Comparison of ENCODE assay signal across 8 cellular contexts in genomic region chr1:28371011-28371378, GRCh38. TPM values are rescaled to one million over a fixed set of nuclear protein-coding genes. Genes with fewer than 3 reads are reported as not detected.
DNase-seq lines count a peak whose midpoint lies in the region; ATAC-seq and TF ChIP-seq lines count a peak whose summit lies in the region.

No MANE protein-coding gene starts in this region.

- TF ChIP-seq CTCF in DND-41 (IDR thresholded peaks at IDR 0.05; ENCODE audit: borderline replicate concordance, extremely low read depth, low read length, poor library complexity, severe bottlenecking) (no peak), osteoblast (IDR thresholded peaks at IDR 0.05; ENCODE audit: extremely low read depth, low read depth, low read length) (no peak), thyroid gland (IDR thresholded peaks at IDR 0.05) (no peak)

- no peak for DNase-seq in DND-41
- DNase-seq in NT2/D1 (ENCODE audit: low read depth, low spot score), result no peak
- DNase-seq in effector memory CD8-positive, alpha-beta T cell, result no peak
- no peak for DNase-seq in osteoblast (ENCODE audit: insufficient read length, low spot score, missing footprints)
- DNase-seq in NCI-H146 (lab: John Stamatoyannopoulos, UW), result no peak
- no peak for DNase-seq in thyroid gland

- no peaks in the 10 kb centered on the region for H3K27me3 Mint-ChIP-seq in effector memory CD8-positive, alpha-beta T cell

- H3K4me1 ChIP-seq in DND-41 (ENCODE audit: insufficient read depth, low read length), result peaks cover 34% of the 10 kb centered on the region
- H3K4me1 ChIP-seq in NT2/D1 (ENCODE audit: insufficient read depth, insufficient read length), result no peaks in the 10 kb centered on the region
- H3K4me1 ChIP-seq in osteoblast (ENCODE audit: insufficient read depth, low read length), result peaks cover 27% of the 10 kb centered on the region
- peaks cover 10% of the 10 kb centered on the region in 2 donors for H3K4me1 ChIP-seq in thyroid gland

- no peaks in the 10 kb centered on the region for H3K9me3 Mint-ChIP-seq in effector memory CD8-positive, alpha-beta T cell

- H3K9ac ChIP-seq in DND-41 (ENCODE audit: low read depth, low read length), result peak overlapping the region; percentile 98
- peak overlapping the region; percentile 97 for H3K9ac ChIP-seq in NT2/D1 (ENCODE audit: insufficient read length, low read depth)

- H4K20me1 ChIP-seq in DND-41 (ENCODE audit: insufficient read depth, low read length) (no peaks in the 10 kb centered on the region), osteoblast (ENCODE audit: insufficient read depth, low read length) (peaks cover 2% of the 10 kb centered on the region)

- ATAC-seq in DND-41 (ENCODE audit: insufficient read depth, low read depth) (no peak), HG03108 (IDR thresholded peaks at IDR 0.05; ENCODE audit: unreplicated experiment) (no peak), GM21381 (IDR thresholded peaks at IDR 0.05; ENCODE audit: unreplicated experiment) (no peak)
- no peak for ATAC-seq in effector memory CD8-positive, alpha-beta T cell (replicated peaks)

- peaks cover 25 to 50% of the 10 kb centered on the region in 2 donors for H3K4me1 Mint-ChIP-seq in effector memory CD8-positive, alpha-beta T cell (ENCODE audit: low read depth in 2 of 2)

- peak overlapping the region; percentile 93 for H3K4me3 Mint-ChIP-seq in effector memory CD8-positive, alpha-beta T cell

- H2AFZ ChIP-seq in DND-41 (ENCODE audit: low read depth, low read length) (no peak overlapping the region), osteoblast (ENCODE audit: low read length) (no peak overlapping the region)

- H3K9me3 ChIP-seq in DND-41 (ENCODE audit: insufficient read depth, low read length, severe bottlenecking) (no peaks in the 10 kb centered on the region), NT2/D1 (ENCODE audit: insufficient read depth, low read length) (no peaks in the 10 kb centered on the region), osteoblast (ENCODE audit: low read depth, low read length) (no peaks in the 10 kb centered on the region), thyroid gland (no peaks in the 10 kb centered on the region)

- peak overlapping the region; percentile 67 for H3K4me2 ChIP-seq in DND-41 (ENCODE audit: insufficient read depth, low read length)
- H3K4me2 ChIP-seq in osteoblast (ENCODE audit: insufficient read depth, low read length), result peak overlapping the region; percentile 92

- no peak for TF ChIP-seq POLR2A in thyroid gland (IDR thresholded peaks at IDR 0.05)

- intact Hi-C loops in thyroid gland (cut with DNase I), result no loop called here

- no peak overlapping the region for H3K27ac Mint-ChIP-seq in effector memory CD8-positive, alpha-beta T cell

- peak overlapping the region; percentile 94; the same call in 1 of the 2 replicates for H3K27ac ChIP-seq in DND-41 (ENCODE audit: low read length)
- no peak overlapping the region for H3K27ac ChIP-seq in osteoblast (ENCODE audit: low read depth, low read length)
- no peak overlapping the region for H3K27ac ChIP-seq in thyroid gland

- H3K36me3 ChIP-seq in DND-41 (ENCODE audit: insufficient read depth, low read length) (no peaks in the 10 kb centered on the region; the same call in 1 of the 2 replicates), NT2/D1 (ENCODE audit: insufficient read depth, insufficient read length, low read length) (peaks cover 31% of the 10 kb centered on the region), osteoblast (ENCODE audit: insufficient read depth, low read length) (no peaks in the 10 kb centered on the region), thyroid gland (no peaks in the 10 kb centered on the region)

- no peaks in the 10 kb centered on the region for H3K27me3 ChIP-seq in DND-41 (ENCODE audit: insufficient read depth, low read length, poor library complexity)
- H3K27me3 ChIP-seq in NT2/D1 (ENCODE audit: insufficient read depth, insufficient read length), result no peaks in the 10 kb centered on the region
- no peaks in the 10 kb centered on the region for H3K27me3 ChIP-seq in osteoblast (ENCODE audit: insufficient read depth, low read length)
- H3K27me3 ChIP-seq in thyroid gland, result no peaks in the 10 kb centered on the region

- H3K79me2 ChIP-seq in DND-41 (ENCODE audit: insufficient read depth, low read length) (peaks cover 71% of the 10 kb centered on the region), osteoblast (ENCODE audit: insufficient read depth, low read length) (peaks cover 39% of the 10 kb centered on the region)

- H3K36me3 Mint-ChIP-seq in effector memory CD8-positive, alpha-beta T cell (ENCODE audit: insufficient read depth), result peaks cover 14% of the 10 kb centered on the region

- 88 to 92% methylated on average over 5 of the region's 5 CpGs for WGBS in thyroid gland, 2 donors

- peak overlapping the region; percentile 82 to 88; a peak in 3 of 4 replicates for H3K4me3 ChIP-seq in DND-41 (ENCODE audit: low read depth in 1 of 2, low read length in 2 of 2)
- H3K4me3 ChIP-seq in NT2/D1 (ENCODE audit: insufficient read length, low read depth), result peak overlapping the region; percentile 91
- H3K4me3 ChIP-seq in osteoblast (ENCODE audit: insufficient read depth, low read length), result peak overlapping the region; percentile 91
- H3K4me3 ChIP-seq in thyroid gland (replicated peaks in 1 of 3), result no peak overlapping the region

RNA-seq across cellular contexts. Expression of gene PHACTR4, which starts 1.5 kb away (rescaled TPM):
- 12.7 and 14.7 TPM in 2 replicates for total RNA-seq in osteoblast
- total RNA-seq in thyroid gland, result 10 to 100 TPM; 25.9 to 31.2 (median 27.8) TPM

RNA-seq across cellular contexts. Expression of gene MED18, which starts 42.2 kb away (rescaled TPM):
- total RNA-seq in osteoblast, result 14.7 and 19.5 TPM in 2 replicates
- 10 to 100 TPM; 10.4 to 16.9 (median 14.2) TPM for total RNA-seq in thyroid gland

Comparison
In these comparisons a context has a peak if more than half of its experiments do, and no peak if none do; other contexts are left out.
1. H3K4me3 ChIP-seq: peak in DND-41 (2 of 2), NT2/D1 (single experiment) and osteoblast (single experiment); none in thyroid gland (0 of 3).